ENCODE assay signal across 28 cellular contexts in genomic region chr6:14447240-14447639, GRCh38.
"Had no signal": no experiment of that assay in that cellular context is flagged by ENCODE, and none has a peak within 500 bp of the region (broad histone marks: within the 10 kb centered on the region; RNA-seq: fewer than 3 reads in every experiment).

No MANE protein-coding gene starts in this region.

- ATAC-seq: gastrocnemius medialis; left lobe of liver; mucosa of descending colon; natural killer cell treated with Interleukin-12 subunit alpha and Interleukin-12 subunit beta and Interleukin-15 and Interleukin-18, amount 100 ng/mL, for 72 hours; pancreas; sciatic nerve; stimulated activated naive CD8-positive, alpha-beta T cell treated with anti-CD3 and anti-CD28 coated beads, Interleukin-15, amount 100 ng/mL, for 72 hours had no signal

- H3K27me3 ChIP-seq: colonic mucosa, gastrocnemius medialis, pancreas, thyroid gland, vagina had no signal

- DNase-seq: colonic mucosa; effector CD8-positive, alpha-beta T cell; endodermal cell; erythroblast; gastrocnemius medialis; head of caudate nucleus; kidney; mesenchymal stem cell; mucosa of descending colon; naive B cell; pancreas; stimulated activated CD4-positive, alpha-beta T cell treated with anti-CD3 and anti-CD28 coated beads, Interleukin-12 subunit alpha, Interleukin-12 subunit beta, amount 100 ng/mL, for 4 hours; stimulated activated CD4-positive, alpha-beta T cell treated with anti-CD3 and anti-CD28 coated beads, Interleukin-1b, Interleukin-23, amount 100 ng/mL, for 48 hours; stimulated activated CD4-positive, alpha-beta T cell treated with anti-CD3 and anti-CD28 coated beads, Interleukin-4, amount 100 ng/mL, for 1 hour; stimulated activated CD8-positive, alpha-beta memory T cell treated with anti-CD3 and anti-CD28 coated beads, Interleukin-4, amount 100 ng/mL, for 48 hours; stimulated activated naive CD4-positive, alpha-beta T cell; stimulated activated naive CD8-positive, alpha-beta T cell treated with anti-CD3 and anti-CD28 coated beads, Interleukin-15, amount 100 ng/mL, for 72 hours; thyroid gland had no signal

- H3K9me3 ChIP-seq: colonic mucosa, gastrocnemius medialis, mucosa of descending colon, neutrophil, pancreas, thyroid gland, vagina had no signal

- H3K27ac Mint-ChIP-seq: dendritic cell treated with granulocyte-macrophage colony-stimulating factor and Interleukin-4, amounts not matched to agents 40 ng/mL and 50 ng/mL, for 4 days; endodermal cell; mesothelial cell of epicardium; naive B cell; natural killer cell treated with Interleukin-12 subunit alpha and Interleukin-12 subunit beta and Interleukin-15 and Interleukin-18, amount 100 ng/mL, for 72 hours had no signal

- H3K36me3 Mint-ChIP-seq: natural killer cell treated with Interleukin-12 subunit alpha and Interleukin-12 subunit beta and Interleukin-15 and Interleukin-18, amount 100 ng/mL, for 72 hours had no signal

- H3K27me3 Mint-ChIP-seq: naive B cell; stimulated activated naive CD8-positive, alpha-beta T cell treated with anti-CD3 and anti-CD28 coated beads, Interleukin-15, amount 100 ng/mL, for 72 hours had no signal

- H3K9me3 Mint-ChIP-seq: natural killer cell treated with Interleukin-12 subunit alpha and Interleukin-12 subunit beta and Interleukin-15 and Interleukin-18, amount 100 ng/mL, for 72 hours; neural crest cell had no signal

- H3K4me1 ChIP-seq: colonic mucosa, pancreas, thyroid gland, vagina had no signal

- H3K27ac ChIP-seq: colonic mucosa, gastrocnemius medialis, neutrophil, pancreas, thyroid gland, vagina had no signal

- H3K4me3 Mint-ChIP-seq: dendritic cell treated with granulocyte-macrophage colony-stimulating factor and Interleukin-4, amounts not matched to agents 40 ng/mL and 50 ng/mL, for 4 days; endodermal cell; mesothelial cell of epicardium; natural killer cell treated with Interleukin-12 subunit alpha and Interleukin-12 subunit beta and Interleukin-15 and Interleukin-18, amount 100 ng/mL, for 72 hours; neural crest cell; stimulated activated naive CD8-positive, alpha-beta T cell treated with anti-CD3 and anti-CD28 coated beads, Interleukin-15, amount 100 ng/mL, for 72 hours had no signal

- H3K4me3 ChIP-seq: colonic mucosa, gastrocnemius medialis, lung, mucosa of descending colon, pancreas, smooth muscle cell, thyroid gland, vagina had no signal

- H3K36me3 ChIP-seq: colonic mucosa, gastrocnemius medialis, neutrophil, pancreas, thyroid gland, vagina had no signal
